Comparison of ENCODE assay signal across 18 cellular contexts in the genomic region with DNA sequence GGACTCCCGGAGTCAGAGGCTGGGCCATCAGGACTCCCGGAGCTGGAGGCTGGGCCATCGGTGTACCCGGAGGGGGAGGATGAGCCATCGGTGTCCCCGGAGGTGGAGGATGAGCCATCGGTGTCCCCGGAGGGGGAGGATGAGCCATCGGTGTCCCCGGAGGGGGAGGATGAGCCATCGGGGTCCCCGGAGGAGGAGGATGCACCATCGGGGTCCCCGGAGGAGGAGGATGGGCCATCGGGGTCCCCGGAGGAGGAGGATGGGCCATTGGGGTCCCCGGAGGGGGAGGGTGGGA. TPM values are rescaled to one million over a fixed set of nuclear protein-coding genes. Genes with fewer than 3 reads are reported as not detected.
DNase-seq lines count a peak whose midpoint lies in the region; ATAC-seq and TF ChIP-seq lines count a peak whose summit lies in the region.
"Had no signal": no experiment of that assay in that cellular context is flagged by ENCODE, and none has a peak within 500 bp of the region (broad histone marks: within the 10 kb centered on the region; RNA-seq: fewer than 3 reads in every experiment).

No MANE protein-coding gene starts in this region.

- H3K9ac ChIP-seq in HUES48 (ENCODE audit: low read depth, low read length) (no peak overlapping the region), mesendoderm (ENCODE audit: low read length) (peak overlapping the region; percentile 45)

- peaks cover 12% of the 10 kb centered on the region for H3K27me3 Mint-ChIP-seq in chondrocyte (ENCODE audit: low read depth)
- H3K27me3 Mint-ChIP-seq: central memory CD8-positive, alpha-beta T cell had no signal

- no peak overlapping the region for H2BK5ac ChIP-seq in mesendoderm (ENCODE audit: low read length)

- H3K56ac ChIP-seq in mesendoderm (ENCODE audit: low read length) = peak overlapping the region; percentile 15

- WGBS in mesendoderm (ENCODE audit: extremely low coverage, insufficient coverage, low lambda C conversion rate) = no CpG with 5 or more reads among the region's 17 CpGs
- 82 to 85% methylated on average over 15 to 17 of the region's 17 CpGs for WGBS in body of pancreas, 2 donors

- peak overlapping the region; percentile 29 for H3K4me2 ChIP-seq in mesendoderm (ENCODE audit: low read length)

- no peak overlapping the region for H2BK15ac ChIP-seq in mesendoderm (replicated peaks; ENCODE audit: low read depth)

- H3K4me3 ChIP-seq in HUES48 (ENCODE audit: low read depth, low read length) (peak overlapping the region; percentile 74), mesendoderm (ENCODE audit: low read length) (no peak overlapping the region), skeletal muscle cell (ENCODE audit: low read depth, low read length) (peak overlapping the region; percentile 50), body of pancreas (no peak overlapping the region)

- H3K27ac ChIP-seq in HUES48 (ENCODE audit: low read depth, low read length) = no peak overlapping the region
- no peak overlapping the region for H3K27ac ChIP-seq in mesendoderm (ENCODE audit: low read depth, low read length)
- no peak overlapping the region for H3K27ac ChIP-seq in body of pancreas
- H3K27ac ChIP-seq: gastroesophageal sphincter had no signal

- H3K4me3 Mint-ChIP-seq in chondrocyte (ENCODE audit: unreplicated experiment) = peak overlapping the region; percentile 69
- H3K4me3 Mint-ChIP-seq: activated naive CD8-positive, alpha-beta T cell treated with anti-CD3 and anti-CD28 coated beads, Interleukin-2, amount 10 ng/mL, durations not matched to agents 7 days and 5 days; central memory CD8-positive, alpha-beta T cell had no signal

- ATAC-seq in body of pancreas (no peak), HG02884 (IDR thresholded peaks at IDR 0.05; ENCODE audit: unreplicated experiment) (no peak)

- no peak overlapping the region for H3K23ac ChIP-seq in mesendoderm (ENCODE audit: low read length)

- DNase-seq in chondrocyte (ENCODE audit: low spot score) (no peak), mesendoderm (no peak), skeletal muscle cell (ENCODE audit: low read depth) (no peak), body of pancreas (no peak), NCI-H524 treated with DMSO at 0.1 percent for 48 hours (lab: John Stamatoyannopoulos, UW) (no peak), retina (no peak)
- DNase-seq: activated naive CD8-positive, alpha-beta T cell treated with anti-CD3 and anti-CD28 coated beads, Interleukin-2, amount 10 ng/mL, durations not matched to agents 7 days and 5 days; activated T-cell treated with anti-CD3 and anti-CD28 coated beads, Interleukin-2, amount 50 U/mL, for 1 hour; DMS79 treated with DMSO at 0.1 percent for 48 hours; MG63; NCI-H2029 treated with DMSO at 0.1 percent for 48 hours; NCI-H526 treated with DMSO at 0.1 percent for 48 hours; stimulated activated CD4-positive, alpha-beta T cell treated with anti-CD3 and anti-CD28 coated beads, Interleukin-1b, Interleukin-23, amount 100 ng/mL, for 48 hours had no signal

- peaks cover 6% of the 10 kb centered on the region for H3K9me3 Mint-ChIP-seq in chondrocyte (ENCODE audit: low read depth)
- H3K9me3 Mint-ChIP-seq: activated naive CD8-positive, alpha-beta T cell treated with anti-CD3 and anti-CD28 coated beads, Interleukin-2, amount 10 ng/mL, durations not matched to agents 7 days and 5 days; central memory CD8-positive, alpha-beta T cell had no signal

- H3K79me1 ChIP-seq in mesendoderm (ENCODE audit: low read length) = no peaks in the 10 kb centered on the region

- peaks cover 15% of the 10 kb centered on the region for H3K4me1 Mint-ChIP-seq in chondrocyte (ENCODE audit: low read depth)
- H3K4me1 Mint-ChIP-seq: activated naive CD8-positive, alpha-beta T cell treated with anti-CD3 and anti-CD28 coated beads, Interleukin-2, amount 10 ng/mL, durations not matched to agents 7 days and 5 days; central memory CD8-positive, alpha-beta T cell had no signal

- no peak overlapping the region for H3K27ac Mint-ChIP-seq in chondrocyte (ENCODE audit: unreplicated experiment)
- H3K27ac Mint-ChIP-seq: activated naive CD8-positive, alpha-beta T cell treated with anti-CD3 and anti-CD28 coated beads, Interleukin-2, amount 10 ng/mL, durations not matched to agents 7 days and 5 days had no signal

- TF ChIP-seq CTCF in chondrocyte (IDR thresholded peaks at IDR 0.05) (no peak), body of pancreas (IDR thresholded peaks at IDR 0.05) (no peak)

- H3K4me1 ChIP-seq in HUES48 (ENCODE audit: control insufficient read depth, insufficient read depth, low read length) (peaks cover 7% of the 10 kb centered on the region), mesendoderm (ENCODE audit: control insufficient read depth, low read depth, low read length) (no peaks in the 10 kb centered on the region), body of pancreas (no peaks in the 10 kb centered on the region)

- H3K9me3 ChIP-seq in HUES48 (ENCODE audit: control insufficient read depth, insufficient read depth, low read length) (peaks cover 14% of the 10 kb centered on the region), body of pancreas (no peaks in the 10 kb centered on the region)
- H3K9me3 ChIP-seq: gastroesophageal sphincter, MG63 had no signal

- H2AK5ac ChIP-seq in mesendoderm (ENCODE audit: low read length) = no peak overlapping the region

- no peak overlapping the region for H2BK120ac ChIP-seq in mesendoderm (ENCODE audit: low read depth, low read length)

- no peak overlapping the region for H3K4ac ChIP-seq in mesendoderm (ENCODE audit: low read depth, low read length)

- H4K8ac ChIP-seq in mesendoderm (ENCODE audit: low read depth, low read length) = no peak overlapping the region

- H3K36me3 ChIP-seq in HUES48 (ENCODE audit: control insufficient read depth, insufficient read depth, low read length) (no peaks in the 10 kb centered on the region), mesendoderm (ENCODE audit: control insufficient read depth, insufficient read depth, low read length) (no peaks in the 10 kb centered on the region), body of pancreas (replicated peaks in 1 of 2; ENCODE audit: insufficient read depth in 1 of 2, low read depth in 2 of 2) (no peaks in the 10 kb centered on the region)
- H3K36me3 ChIP-seq: gastroesophageal sphincter, MG63 had no signal

- no peak overlapping the region for H3K18ac ChIP-seq in mesendoderm (ENCODE audit: low read length)

- H3K36me3 Mint-ChIP-seq in chondrocyte (ENCODE audit: low read depth) = no peaks in the 10 kb centered on the region
- H3K36me3 Mint-ChIP-seq: activated naive CD8-positive, alpha-beta T cell treated with anti-CD3 and anti-CD28 coated beads, Interleukin-2, amount 10 ng/mL, durations not matched to agents 7 days and 5 days had no signal

- peaks cover 8% of the 10 kb centered on the region for H3K27me3 ChIP-seq in HUES48 (ENCODE audit: control insufficient read depth, insufficient read depth, low read length)
- no peaks in the 10 kb centered on the region for H3K27me3 ChIP-seq in mesendoderm (ENCODE audit: insufficient read depth, low read length, poor library complexity)
- H3K27me3 ChIP-seq in body of pancreas = no peaks in the 10 kb centered on the region

- no peak for TF ChIP-seq POLR2A in body of pancreas (IDR thresholded peaks at IDR 0.05)

- H3K79me2 ChIP-seq in mesendoderm (ENCODE audit: control insufficient read depth, insufficient read depth, low read length) = no peaks in the 10 kb centered on the region

- intact Hi-C loops in body of pancreas (cut with DNase I) = loop anchor here (5.0 kb wide), 2 partner anchors 205 to 230 kb away; no protein-coding TSS in a partner anchor

- no peak overlapping the region for H4K5ac ChIP-seq in mesendoderm (ENCODE audit: low read length)

RNA-seq across cellular contexts. Expression of a gene that starts 0.7 kb away (rescaled TPM):
- total RNA-seq in chondrocyte (6.4 to 8.0 TPM (median 6.9 TPM) in 3 replicates), body of pancreas (1 to 10 TPM in 1 of 2 donors, under 1 TPM in 1; 0.26 to 2.0 TPM)
- 1.6 TPM for polyA plus RNA-seq in mesendoderm (2013, experiment 1 of 2)
- polyA plus RNA-seq in mesendoderm (2013, experiment 2 of 2) = 1.5 TPM
- total RNA-seq: activated naive CD8-positive, alpha-beta T cell treated with anti-CD3 and anti-CD28 coated beads, Interleukin-2, amount 10 ng/mL, durations not matched to agents 7 days and 5 days; HT-29 had no signal

RNA-seq across cellular contexts. Expression of a gene that starts 40.2 kb away (rescaled TPM):
- total RNA-seq in chondrocyte (44.3 to 50.4 TPM (median 44.5 TPM) in 3 replicates), body of pancreas (10 to 100 TPM; 19.4 to 21.8 TPM)
- polyA plus RNA-seq in mesendoderm (2013, experiment 1 of 2) = 34.4 TPM
- 33.0 TPM for polyA plus RNA-seq in mesendoderm (2013, experiment 2 of 2)
- total RNA-seq: HT-29 had no signal

Comparison
In these comparisons a context has a peak if more than half of its experiments do, and no peak if none do; other contexts are left out.
1. H3K4me3 ChIP-seq: peak in HUES48 (single experiment) and skeletal muscle cell (single experiment); none in mesendoderm (single experiment) and body of pancreas (0 of 2).